1 cellular context compared by ENCODE assay signal in the genomic region with DNA sequence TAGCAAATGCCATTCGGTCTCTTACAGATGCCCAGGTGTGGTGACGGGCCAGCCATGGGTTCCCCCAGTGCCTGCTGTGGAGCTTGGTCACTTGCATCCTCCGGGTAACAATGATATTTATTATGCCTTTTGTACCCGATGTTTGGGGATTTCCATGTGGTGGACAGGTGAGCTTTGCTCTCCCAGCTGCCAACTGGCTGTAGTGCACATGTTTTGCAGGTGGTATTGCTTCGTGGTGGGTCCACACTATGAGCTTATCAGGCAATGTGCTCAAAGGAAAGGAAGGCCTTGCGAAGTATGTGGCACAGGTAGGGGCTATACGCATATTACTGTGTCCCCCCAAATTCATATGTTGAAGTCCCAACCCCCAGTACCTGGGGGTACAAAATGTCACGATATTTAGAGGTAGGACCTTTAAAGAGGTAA.
TF ChIP-seq lines count a peak whose summit lies in the region.

No MANE protein-coding gene starts in this region.

TF ChIP-seq in HepG2, 621 proteins besides CTCF, POLR2A, EP300 and RAD21 (continued from another document and continues in another):
- TF ChIP-seq ZNF142 (CRISPR knock-in tag; IDR thresholded peaks at IDR 0.05), result no peak
- no peak; the same call in 1 of the 2 replicates for TF ChIP-seq FOXO4 (CRISPR knock-in tag; conservative IDR thresholded peaks at IDR 0.05)
- no peak for TF ChIP-seq HINFP (CRISPR knock-in tag; IDR thresholded peaks at IDR 0.05; ENCODE audit: low read depth)
- no peak for TF ChIP-seq FOXP1 (IDR thresholded peaks at IDR 0.05)
- TF ChIP-seq FOXP1 (CRISPR knock-in tag; IDR thresholded peaks at IDR 0.05), result no peak
- TF ChIP-seq NR3C1 (CRISPR knock-in tag; IDR thresholded peaks at IDR 0.05), result no peak
- no peak for TF ChIP-seq ATF3 (CRISPR knock-in tag; IDR thresholded peaks at IDR 0.05)
- TF ChIP-seq ZXDC (CRISPR knock-in tag; IDR thresholded peaks at IDR 0.05), result no peak
- TF ChIP-seq ZSCAN21 (CRISPR knock-in tag; IDR thresholded peaks at IDR 0.05; ENCODE audit: borderline replicate concordance), result no peak
- peak; percentile 8; the same call in 1 of the 2 replicates for TF ChIP-seq ZNF292 (CRISPR knock-in tag; IDR thresholded peaks at IDR 0.05; ENCODE audit: borderline replicate concordance, low read depth)
- no peak for TF ChIP-seq ZNF251 (CRISPR knock-in tag; IDR thresholded peaks at IDR 0.05)
- TF ChIP-seq ZNF350 (CRISPR knock-in tag; IDR thresholded peaks at IDR 0.05; ENCODE audit: borderline replicate concordance, low read depth), result no peak
- TF ChIP-seq ZBTB20 (CRISPR knock-in tag; IDR thresholded peaks at IDR 0.05; ENCODE audit: borderline replicate concordance, low read depth), result peak; percentile 81; the same call in 1 of the 2 replicates
- TF ChIP-seq ZFP90 (CRISPR knock-in tag; IDR thresholded peaks at IDR 0.05; ENCODE audit: borderline replicate concordance), result no peak
- TF ChIP-seq ZNF572 (CRISPR knock-in tag; IDR thresholded peaks at IDR 0.05), result no peak
- TF ChIP-seq SRSF4 (IDR thresholded peaks at IDR 0.05; ENCODE audit: low read depth, low read length, poor library complexity, severe bottlenecking), result no peak
- no peak for TF ChIP-seq ETV5 (CRISPR knock-in tag; IDR thresholded peaks at IDR 0.05; ENCODE audit: borderline replicate concordance)
- no peak for TF ChIP-seq TAF1 (CRISPR knock-in tag; IDR thresholded peaks at IDR 0.05)
- no peak for TF ChIP-seq MED13 (CRISPR knock-in tag; IDR thresholded peaks at IDR 0.05)
- TF ChIP-seq HOXA5 (CRISPR knock-in tag; IDR thresholded peaks at IDR 0.05), result no peak
- no peak for TF ChIP-seq ZBTB44 (CRISPR knock-in tag; IDR thresholded peaks at IDR 0.05)
- no peak for TF ChIP-seq ZNF280D (CRISPR knock-in tag; IDR thresholded peaks at IDR 0.05)
- TF ChIP-seq RFXAP (CRISPR knock-in tag; IDR thresholded peaks at IDR 0.05; ENCODE audit: borderline replicate concordance), result no peak
- no peak for TF ChIP-seq FOXM1 (CRISPR knock-in tag; IDR thresholded peaks at IDR 0.05)
- no peak for TF ChIP-seq HNRNPUL1 (IDR thresholded peaks at IDR 0.05; ENCODE audit: low read depth, low read length)
- TF ChIP-seq ZNF558 (CRISPR knock-in tag; IDR thresholded peaks at IDR 0.05; ENCODE audit: borderline replicate concordance), result no peak
- TF ChIP-seq, protein P1, sequence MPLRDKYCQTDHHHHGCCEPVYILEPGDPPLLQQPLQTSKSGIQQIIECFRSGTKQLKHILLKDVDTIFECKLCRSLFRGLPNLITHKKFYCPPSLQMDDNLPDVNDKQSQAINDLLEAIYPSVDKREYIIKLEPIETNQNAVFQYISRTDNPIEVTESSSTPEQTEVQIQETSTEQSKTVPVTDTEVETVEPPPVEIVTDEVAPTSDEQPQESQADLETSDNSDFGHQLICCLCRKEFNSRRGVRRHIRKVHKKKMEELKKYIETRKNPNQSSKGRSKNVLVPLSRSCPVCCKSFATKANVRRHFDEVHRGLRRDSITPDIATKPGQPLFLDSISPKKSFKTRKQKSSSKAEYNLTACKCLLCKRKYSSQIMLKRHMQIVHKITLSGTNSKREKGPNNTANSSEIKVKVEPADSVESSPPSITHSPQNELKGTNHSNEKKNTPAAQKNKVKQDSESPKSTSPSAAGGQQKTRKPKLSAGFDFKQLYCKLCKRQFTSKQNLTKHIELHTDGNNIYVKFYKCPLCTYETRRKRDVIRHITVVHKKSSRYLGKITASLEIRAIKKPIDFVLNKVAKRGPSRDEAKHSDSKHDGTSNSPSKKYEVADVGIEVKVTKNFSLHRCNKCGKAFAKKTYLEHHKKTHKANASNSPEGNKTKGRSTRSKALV (CRISPR knock-in tag; IDR thresholded peaks at IDR 0.05), result no peak
- no peak for TF ChIP-seq ZNF530 (CRISPR knock-in tag; IDR thresholded peaks at IDR 0.05; ENCODE audit: low read depth)
